In genomic region chr3:128353991-128354687, GRCh38 we compare ENCODE assay signal across 19 cellular contexts.
DNase-seq lines count a peak whose midpoint lies in the region; ATAC-seq, FAIRE-seq and TF ChIP-seq lines count a peak whose summit lies in the region.
"Had no signal": no experiment of that assay in that cellular context is flagged by ENCODE, and none has a peak within 500 bp of the region (broad histone marks: within the 10 kb centered on the region; RNA-seq: fewer than 3 reads in every experiment).

No MANE protein-coding gene starts in this region.

- TF ChIP-seq CTCF in endothelial cell of umbilical vein (IDR thresholded peaks at IDR 0.05; ENCODE audit: extremely low read depth in 1 of 2, insufficient read depth in 1 of 2, low read depth in 1 of 2, low read length in 2 of 2) (no peak), mesothelial cell of epicardium (IDR thresholded peaks at IDR 0.05; ENCODE audit: unreplicated experiment) (no peak), upper lobe of right lung (IDR thresholded peaks at IDR 0.05) (no peak)

- H2AFZ ChIP-seq in endothelial cell of umbilical vein (ENCODE audit: low read depth, low read length), result peak overlapping the region; percentile 15
- no peak overlapping the region for H2AFZ ChIP-seq in GM23248

- no peak for DNase-seq in T-helper 17 cell
- DNase-seq in endothelial cell of umbilical vein (ENCODE audit: low read depth, low spot score), result peak; percentile 73
- DNase-seq in mesothelial cell of epicardium (ENCODE audit: low spot score in 2 of 2, unreplicated experiment in 2 of 2), result no peak
- DNase-seq in upper lobe of right lung, result peak; percentile 36
- DNase-seq in NCI-H1105 treated with DMSO at 0.1 percent for 48 hours (lab: John Stamatoyannopoulos, UW), result no peak
- no peak for DNase-seq in GM23248
- DNase-seq: activated CD4-positive, alpha-beta T cell treated with anti-CD3 and anti-CD28 coated beads for 4 hours; activated CD8-positive, alpha-beta memory T cell treated with anti-CD3 and anti-CD28 coated beads, Interleukin-2, amount 50 U/mL, for 48 hours; activated naive CD4-positive, alpha-beta T cell treated with anti-CD3 and anti-CD28 coated beads for 36 hours; caudate nucleus; DMS53; gastrocnemius medialis; NCI-H524 treated with DMSO at 0.1 percent for 48 hours; SJCRH30; stimulated activated CD4-positive, alpha-beta T cell treated with anti-CD3 and anti-CD28 coated beads, Interleukin-4, amount 100 ng/mL, for 1 hour had no signal

- ATAC-seq in T-helper 17 cell, result no peak
- ATAC-seq in upper lobe of right lung, result no peak
- ATAC-seq in HG03108 (IDR thresholded peaks at IDR 0.05; ENCODE audit: unreplicated experiment), result no peak
- ATAC-seq: gastrocnemius medialis, right lobe of liver had no signal

- H3K36me3 ChIP-seq in endothelial cell of umbilical vein (ENCODE audit: control insufficient read depth in 2 of 2, extremely low read depth in 1 of 2, insufficient read depth in 2 of 2, low read length in 2 of 2) (no peaks in the 10 kb centered on the region), upper lobe of right lung (no peaks in the 10 kb centered on the region), GM23248 (ENCODE audit: low read depth) (no peaks in the 10 kb centered on the region)
- H3K36me3 ChIP-seq: right lobe of liver, SJCRH30 had no signal

- intact Hi-C loops in endothelial cell of umbilical vein (cut with micrococcal nuclease) (no loop called here), upper lobe of right lung (cut with DNase I) (no loop called here)

- H3K4me1 Mint-ChIP-seq in T-helper 17 cell, result peaks cover 14% of the 10 kb centered on the region
- peaks cover 44% of the 10 kb centered on the region for H3K4me1 Mint-ChIP-seq in mesothelial cell of epicardium
- H3K4me1 Mint-ChIP-seq: memory B cell had no signal

- dilution Hi-C loops in endothelial cell of umbilical vein (cut with MboI; ENCODE audit: extremely low pct_ligation_motif_present, low sequenced_read_pairs), result no loop called here

- TF ChIP-seq POLR2A in endothelial cell of umbilical vein (IDR thresholded peaks at IDR 0.05; ENCODE audit: low read depth, low read length), result no peak

- peak overlapping the region; percentile 41 for H3K27ac Mint-ChIP-seq in T-helper 17 cell
- H3K27ac Mint-ChIP-seq in mesothelial cell of epicardium, result peak overlapping the region; percentile 90
- H3K27ac Mint-ChIP-seq: activated naive CD4-positive, alpha-beta T cell treated with anti-CD3 and anti-CD28 coated beads for 36 hours; memory B cell had no signal

- H3K9me3 Mint-ChIP-seq in mesothelial cell of epicardium, result no peaks in the 10 kb centered on the region
- H3K9me3 Mint-ChIP-seq: activated naive CD4-positive, alpha-beta T cell treated with anti-CD3 and anti-CD28 coated beads for 36 hours; memory B cell had no signal

- H3K36me3 Mint-ChIP-seq in T-helper 17 cell (ENCODE audit: low read depth) (peaks cover 6% of the 10 kb centered on the region), mesothelial cell of epicardium (peaks cover 9% of the 10 kb centered on the region)

- WGBS in GM23248 (ENCODE audit: low coverage in 1 of 2, low lambda C conversion rate in 2 of 2, missing lambda C conversion rate in 2 of 2), 2 experiments, result 88 to 89% methylated on average over 10 of the region's 10 CpGs

- H3K27ac ChIP-seq in endothelial cell of umbilical vein (ENCODE audit: insufficient read depth, low read depth, low read length), result no peak overlapping the region
- H3K27ac ChIP-seq in upper lobe of right lung, result no peak overlapping the region
- no peak overlapping the region for H3K27ac ChIP-seq in GM23248
- H3K27ac ChIP-seq: right lobe of liver, SJCRH30, suprapubic skin had no signal

- H3K4me1 ChIP-seq in endothelial cell of umbilical vein (ENCODE audit: control insufficient read depth, extremely low read depth, insufficient read depth, low read length), result peaks cover 19% of the 10 kb centered on the region
- H3K4me1 ChIP-seq in upper lobe of right lung, result peaks cover 14% of the 10 kb centered on the region
- H3K4me1 ChIP-seq in GM23248 (ENCODE audit: insufficient read depth), result no peaks in the 10 kb centered on the region
- H3K4me1 ChIP-seq: SJCRH30 had no signal

- H3K27me3 ChIP-seq in endothelial cell of umbilical vein (ENCODE audit: control insufficient read depth in 2 of 2, insufficient read depth in 2 of 2, low read length in 2 of 2) (no peaks in the 10 kb centered on the region), upper lobe of right lung (no peaks in the 10 kb centered on the region), GM23248 (replicated peaks; ENCODE audit: insufficient read depth) (no peaks in the 10 kb centered on the region)
- H3K27me3 ChIP-seq: gastrocnemius medialis, right lobe of liver, SJCRH30, suprapubic skin had no signal

- BruUV-seq in endothelial cell of umbilical vein (replicated peaks; lab: Mats Ljungman, UMichigan), result no TSS peak

- no peak overlapping the region for H3K4me3 Mint-ChIP-seq in T-helper 17 cell
- H3K4me3 Mint-ChIP-seq in mesothelial cell of epicardium, result no peak overlapping the region
- H3K4me3 Mint-ChIP-seq: activated naive CD4-positive, alpha-beta T cell treated with anti-CD3 and anti-CD28 coated beads for 36 hours; memory B cell had no signal

- H3K9me3 ChIP-seq in T-helper 17 cell (ENCODE audit: control insufficient read depth, low read length, poor library complexity, severe bottlenecking) (no peaks in the 10 kb centered on the region), endothelial cell of umbilical vein (replicated peaks; ENCODE audit: control insufficient read depth, insufficient read depth, low read length) (no peaks in the 10 kb centered on the region), upper lobe of right lung (no peaks in the 10 kb centered on the region), GM23248 (ENCODE audit: low read depth) (no peaks in the 10 kb centered on the region)
- H3K9me3 ChIP-seq: gastrocnemius medialis, right lobe of liver, SJCRH30, suprapubic skin had no signal

- H4K20me1 ChIP-seq in endothelial cell of umbilical vein (replicated peaks; ENCODE audit: control insufficient read depth, extremely low read depth, insufficient read depth, low read length) (no peaks in the 10 kb centered on the region), GM23248 (ENCODE audit: insufficient read depth) (no peaks in the 10 kb centered on the region)

- H3K9me1 ChIP-seq in endothelial cell of umbilical vein (replicated peaks; ENCODE audit: control insufficient read depth, extremely low read depth, insufficient read depth, low read length), result no peaks in the 10 kb centered on the region

- no peaks in the 10 kb centered on the region for H3K9me2 ChIP-seq in GM23248 (ENCODE audit: insufficient read depth)

- CTCF ChIA-PET in endothelial cell of umbilical vein (lab: Charles Lee), result interaction anchor here (0.9 to 1.5 kb wide), 2 partner anchors 10 to 128 kb away, joined by 3 to 6 read pairs; no protein-coding TSS in a partner anchor

- H3K9ac ChIP-seq in endothelial cell of umbilical vein (replicated peaks; ENCODE audit: extremely low read depth, insufficient read depth, low read length) (no peak overlapping the region), GM23248 (no peak overlapping the region)

- in situ Hi-C loops in GM23248 (cut with MboI), result no loop called here

- H3K4me2 ChIP-seq in endothelial cell of umbilical vein (ENCODE audit: insufficient read depth, low read length), result no peak overlapping the region
- no peak overlapping the region for H3K4me2 ChIP-seq in GM23248 (ENCODE audit: unreplicated experiment)

- H3K4me3 ChIP-seq in endothelial cell of umbilical vein (replicated peaks in 1 of 3; ENCODE audit: insufficient read depth in 1 of 3, low read depth in 1 of 3, low read length in 3 of 3) (no peak overlapping the region), upper lobe of right lung (no peak overlapping the region), GM23248 (no peak overlapping the region)
- H3K4me3 ChIP-seq: gastrocnemius medialis, right lobe of liver, SJCRH30, suprapubic skin had no signal

- H3K27me3 Mint-ChIP-seq in T-helper 17 cell (no peaks in the 10 kb centered on the region), mesothelial cell of epicardium (ENCODE audit: low read depth) (no peaks in the 10 kb centered on the region)
- H3K27me3 Mint-ChIP-seq: memory B cell had no signal

- peak; percentile 84 for FAIRE-seq in endothelial cell of umbilical vein (lab: Jason Lieb, UNC)

- no peaks in the 10 kb centered on the region for H3K79me2 ChIP-seq in endothelial cell of umbilical vein (ENCODE audit: control insufficient read depth, insufficient read depth, low read length)
- H3K79me2 ChIP-seq in GM23248 (ENCODE audit: insufficient read depth), result no peaks in the 10 kb centered on the region

- no peaks in the 10 kb centered on the region for H3F3A ChIP-seq in GM23248 (ENCODE audit: insufficient read depth)

- POLR2A ChIA-PET in endothelial cell of umbilical vein (lab: Charles Lee), result no interaction called here

TF ChIP-seq in endothelial cell of umbilical vein, 7 proteins besides CTCF, POLR2A, EP300 and RAD21:
- no peak for TF ChIP-seq GATA2 (IDR thresholded peaks at IDR 0.05; ENCODE audit: insufficient read depth, insufficient read length, low read depth, low read length)
- no peak for TF ChIP-seq JUN (IDR thresholded peaks at IDR 0.05; ENCODE audit: borderline replicate concordance, insufficient read depth, insufficient read length, low read depth)
- TF ChIP-seq MAX (IDR thresholded peaks at IDR 0.05; ENCODE audit: insufficient read depth, insufficient read length), result no peak
- TF ChIP-seq POLR2AphosphoS5 (IDR thresholded peaks at IDR 0.05; ENCODE audit: insufficient read depth, low read depth, low read length), result no peak
- no peak for TF ChIP-seq FOS (IDR thresholded peaks at IDR 0.05; ENCODE audit: borderline replicate concordance, insufficient read depth, low read length)
- no peak for TF ChIP-seq MYC (IDR thresholded peaks at IDR 0.05; ENCODE audit: low read depth, low read length)
- no peak for TF ChIP-seq EZH2 (IDR thresholded peaks at IDR 0.05; ENCODE audit: borderline replicate concordance, low read depth, low read length, severe bottlenecking)

Comparison
In these comparisons a context has a peak if more than half of its experiments do, and no peak if none do; other contexts are left out.
1. DNase-seq: peak in endothelial cell of umbilical vein (single experiment) and upper lobe of right lung (single experiment); none in T-helper 17 cell (0 of 3), mesothelial cell of epicardium (0 of 2), NCI-H1105 treated with DMSO at 0.1 percent for 48 hours (single experiment) and GM23248 (single experiment).